20 cellular contexts compared by ENCODE assay signal in genomic region chr13:24660023-24660806, GRCh38. TPM values are rescaled to one million over a fixed set of nuclear protein-coding genes. Genes with fewer than 3 reads are reported as not detected.
A peak's percentile ranks its signal among the peaks of the same experiment; 100 is the strongest.
DNase-seq lines count a peak whose midpoint lies in the region; ATAC-seq and TF ChIP-seq lines count a peak whose summit lies in the region.
"Had no signal": no experiment of that assay in that cellular context is flagged by ENCODE, and none has a peak within 500 bp of the region (broad histone marks: within the 10 kb centered on the region; RNA-seq: fewer than 3 reads in every experiment).

No MANE protein-coding gene starts in this region.

- no peak overlapping the region for H2AK5ac ChIP-seq in trophoblast cell (ENCODE audit: low read length)

- peak; percentile 14 for DNase-seq in EH (ENCODE audit: low read depth)
- no peak for DNase-seq in OCI-LY7 (ENCODE audit: low spot score)
- DNase-seq in fibroblast of villous mesenchyme (ENCODE audit: low read depth), result peak; percentile 85
- DNase-seq in trophoblast cell, result peak; percentile 33 to 40
- no peak for DNase-seq in NOMO-1 (lab: John Stamatoyannopoulos, UW; ENCODE audit: unreplicated experiment in 2 of 2)
- DNase-seq in SJCRH30, result no peak
- DNase-seq: ACHN; AML-193; Caco-2; CD4-positive, CD25-positive, alpha-beta regulatory T cell; DMS153; H7; IMR-90; Kasumi-1; NCI-H1417; NCI-H1930; NCI-H526 treated with DMSO at 0.1 percent for 48 hours had no signal

- CTCF ChIA-PET in OCI-LY7 (lab: Charles Lee; ENCODE audit: unreplicated experiment), result no interaction called here

- H3K9me2 ChIP-seq in OCI-LY7 (ENCODE audit: insufficient read depth, low read length), result no peaks in the 10 kb centered on the region

- intact Hi-C loops in OCI-LY7 (cut with micrococcal nuclease; ENCODE audit: unreplicated experiment), result loop anchor here (10.0 kb wide), 1 partner anchor 1285 kb away; no protein-coding TSS in a partner anchor

- no peak overlapping the region for H3K9ac ChIP-seq in trophoblast cell (ENCODE audit: low read length)

- H4K20me1 ChIP-seq in OCI-LY7 (ENCODE audit: insufficient read depth, low read length), result no peaks in the 10 kb centered on the region

- no peak overlapping the region for H4K8ac ChIP-seq in trophoblast cell (ENCODE audit: low read depth, low read length)

- H3K4ac ChIP-seq in trophoblast cell (ENCODE audit: low read depth, low read length), result no peak overlapping the region

- BruUV-seq in OCI-LY7 (replicated peaks; lab: Mats Ljungman, UMichigan), result no TSS peak

- H3K9me3 ChIP-seq in OCI-LY7 (ENCODE audit: low read length), result no peaks in the 10 kb centered on the region
- no peaks in the 10 kb centered on the region for H3K9me3 ChIP-seq in trophoblast cell (ENCODE audit: insufficient read depth, low read depth, low read length)
- H3K9me3 ChIP-seq in SJCRH30 (replicated peaks), result no peaks in the 10 kb centered on the region
- H3K9me3 ChIP-seq: Caco-2, SJSA1 had no signal

- no peaks in the 10 kb centered on the region for H3K79me2 ChIP-seq in OCI-LY7 (ENCODE audit: insufficient read depth, low read depth, low read length)
- no peaks in the 10 kb centered on the region for H3K79me2 ChIP-seq in trophoblast cell (ENCODE audit: control insufficient read depth, insufficient read depth, low read length, poor library complexity)

- POLR2A ChIA-PET in OCI-LY7 (lab: Charles Lee), result interaction anchor here (0.9 to 1.7 kb wide), 4 partner anchors 15 to 445 kb away, joined by 3 to 6 read pairs (median 4); no protein-coding TSS in a partner anchor

- H2BK120ac ChIP-seq in trophoblast cell (ENCODE audit: insufficient read depth, low read length, poor library complexity), result no peak overlapping the region

- H3K27me3 ChIP-seq in trophoblast cell (ENCODE audit: insufficient read depth, low read length) (no peaks in the 10 kb centered on the region), SJCRH30 (no peaks in the 10 kb centered on the region)
- H3K27me3 ChIP-seq: SJSA1 had no signal

- TF ChIP-seq CTCF in OCI-LY7 (conservative IDR thresholded peaks at IDR 0.05; ENCODE audit: low read length) (no peak), fibroblast of villous mesenchyme (IDR thresholded peaks at IDR 0.05; ENCODE audit: insufficient read depth, low read depth, low read length) (no peak)

- no peak for ATAC-seq in HG02938 (IDR thresholded peaks at IDR 0.05; ENCODE audit: unreplicated experiment)

- H2AFZ ChIP-seq in OCI-LY7 (ENCODE audit: low read length) (peak overlapping the region; percentile 90), trophoblast cell (ENCODE audit: insufficient read depth, low read length, poor library complexity) (no peak overlapping the region)

- no peak overlapping the region for H4K12ac ChIP-seq in trophoblast cell (ENCODE audit: low read depth, low read length)

- H3K79me1 ChIP-seq in trophoblast cell (ENCODE audit: low read length), result no peaks in the 10 kb centered on the region

- H2BK12ac ChIP-seq in trophoblast cell (ENCODE audit: low read length), result no peak overlapping the region

- H3K4me3 ChIP-seq in OCI-LY7 (ENCODE audit: low read depth, low read length, poor library complexity, severe bottlenecking), result no peak overlapping the region
- H3K4me3 ChIP-seq in fibroblast of villous mesenchyme (ENCODE audit: low read depth, low read length), result no peak overlapping the region
- no peak overlapping the region for H3K4me3 ChIP-seq in trophoblast cell (ENCODE audit: low read depth, low read length)
- H3K4me3 ChIP-seq in SJCRH30, result no peak overlapping the region
- H3K4me3 ChIP-seq: SJSA1 had no signal

- H3K18ac ChIP-seq in trophoblast cell (ENCODE audit: low read length), result no peak overlapping the region

- H3K4me1 ChIP-seq in OCI-LY7 (ENCODE audit: insufficient read depth, low read length, poor library complexity, severe bottlenecking) (peaks cover 68% of the 10 kb centered on the region), trophoblast cell (ENCODE audit: control insufficient read depth in 1 of 2, insufficient read depth in 2 of 2, low read length in 2 of 2) (peaks cover 4 to 5% of the 10 kb centered on the region in 2 experiments), SJCRH30 (0 out of 2 replicates have a peak, but pooled peaks cover 4% of the 10 kb centered on the region)
- H3K4me1 ChIP-seq: Caco-2, SJSA1 had no signal

- H3K36me3 ChIP-seq in OCI-LY7 (ENCODE audit: insufficient read depth, low read length) (no peaks in the 10 kb centered on the region), trophoblast cell (ENCODE audit: control insufficient read depth in 1 of 2, insufficient read depth in 2 of 2, low read length in 2 of 2) (no peaks in the 10 kb centered on the region), SJCRH30 (no peaks in the 10 kb centered on the region)
- H3K36me3 ChIP-seq: SJSA1 had no signal

- H2BK5ac ChIP-seq in trophoblast cell (ENCODE audit: low read depth, low read length, poor library complexity), result no peak overlapping the region

- WGBS in trophoblast cell (ENCODE audit: extremely low coverage, insufficient coverage, insufficient read length), result no CpG with 5 or more reads among the region's 4 CpGs

- H3K14ac ChIP-seq in trophoblast cell (ENCODE audit: low read length), result no peak overlapping the region

- no peak overlapping the region for H4K91ac ChIP-seq in trophoblast cell (ENCODE audit: low read depth, low read length)

- H3K27ac ChIP-seq in OCI-LY7 (ENCODE audit: low read depth, low read length, poor library complexity, severe bottlenecking), result peak overlapping the region; percentile 11
- H3K27ac ChIP-seq in trophoblast cell (ENCODE audit: low read depth, low read length), result no peak overlapping the region
- H3K27ac ChIP-seq in SJCRH30, result no peak overlapping the region
- H3K27ac ChIP-seq: SJSA1 had no signal

- H3K23ac ChIP-seq in trophoblast cell (ENCODE audit: low read length), result no peak overlapping the region

- peak overlapping the region; percentile 50 for H3K4me2 ChIP-seq in OCI-LY7 (ENCODE audit: low read length)
- no peak overlapping the region for H3K4me2 ChIP-seq in trophoblast cell (ENCODE audit: low read length)

RNA-seq across cellular contexts. Expression of gene ATP12A, which starts 20.0 kb away (rescaled TPM):
- total RNA-seq in OCI-LY7 (2014; rRNA removed; shearing (Covaris generic)), result not detected in 2 replicates
- total RNA-seq in OCI-LY7 (2022) (not detected in 2 replicates), fibroblast of villous mesenchyme (not detected in 2 replicates)
- polyA plus RNA-seq in trophoblast cell (2013), result 3.2 and 4.4 TPM in 2 replicates
- total RNA-seq in SJCRH30 (2014; rRNA removed; shearing (Covaris generic)), result 0.06 TPM in 1 of 2 replicates, not detected in the other
- total RNA-seq: Caco-2, HT-29, IMR-90, SJSA1 had no signal
- polyA plus RNA-seq: IMR-90 had no signal

Comparison
In these comparisons a context has a peak if more than half of its experiments do, and no peak if none do; other contexts are left out.
1. DNase-seq: peak in EH (single experiment), fibroblast of villous mesenchyme (single experiment) and trophoblast cell (2 of 2); none in OCI-LY7 (single experiment), NOMO-1 (0 of 2) and SJCRH30 (0 of 2).